Comparison of ENCODE assay signal across 15 cellular contexts in genomic region chr4:25879587-25879986, GRCh38. TPM values are rescaled to one million over a fixed set of nuclear protein-coding genes. Genes with fewer than 3 reads are reported as not detected.
DNase-seq lines count a peak whose midpoint lies in the region; ATAC-seq, FAIRE-seq and TF ChIP-seq lines count a peak whose summit lies in the region.
"Had no signal": no experiment of that assay in that cellular context is flagged by ENCODE, and none has a peak within 500 bp of the region (broad histone marks: within the 10 kb centered on the region; RNA-seq: fewer than 3 reads in every experiment).

No MANE protein-coding gene starts in this region.

- no peaks in the 10 kb centered on the region for H3K9me2 ChIP-seq in DOHH2 (replicated peaks; ENCODE audit: control insufficient read depth, low read length)
- H3K9me2 ChIP-seq in OCI-LY1 (ENCODE audit: low read depth, low read length) = no peaks in the 10 kb centered on the region

- H4K20me1 ChIP-seq in DOHH2 (ENCODE audit: control insufficient read depth, insufficient read depth, low read depth, low read length) = no peaks in the 10 kb centered on the region
- H4K20me1 ChIP-seq in OCI-LY1 (ENCODE audit: insufficient read depth, low read length) = no peaks in the 10 kb centered on the region
- no peaks in the 10 kb centered on the region for H4K20me1 ChIP-seq in GM12878 (ENCODE audit: control insufficient read depth, insufficient read depth)

- TF ChIP-seq EP300 in GM12878 (IDR thresholded peaks at IDR 0.05; ENCODE audit: borderline replicate concordance in 1 of 2, control insufficient read depth in 1 of 2, low read depth in 2 of 2, low read length in 2 of 2) = no peak

- POLR2A ChIA-PET in GM12878 (lab: Charles Lee) = interaction anchor here (1.4 kb wide), 1 partner anchor 21 kb away, joined by 4 read pairs; no protein-coding TSS in a partner anchor

- H3K9ac ChIP-seq in OCI-LY1 (ENCODE audit: low read length) (peak overlapping the region; percentile 74; the same call in 1 of the 2 replicates), GM12878 (ENCODE audit: control insufficient read depth, insufficient read depth, low read length) (no peak overlapping the region)

- SMC1A ChIA-PET in GM12878 (lab: Charles Lee; ENCODE audit: uncharacterized antibody, unreplicated experiment) = interaction anchor here (1.1 to 6.3 kb wide), 5 partner anchors 10 to 32 kb away, joined by 4 to 35 read pairs (median 6); no protein-coding TSS in a partner anchor

- H3K4me1 ChIP-seq in DOHH2 (ENCODE audit: control insufficient read depth, low read length) (peaks cover 100% of the 10 kb centered on the region), OCI-LY1 (ENCODE audit: insufficient read depth, low read length, severe bottlenecking) (peaks cover 85% of the 10 kb centered on the region), GM12878 (ENCODE audit: control insufficient read depth, insufficient read depth, low read length) (peaks cover 71% of the 10 kb centered on the region), spleen (peaks cover 10 to 77% (median 39%) of the 10 kb centered on the region in 6 donors), mucosa of descending colon (ENCODE audit: low read depth) (no peaks in the 10 kb centered on the region)

- WGBS in GM12878 (ENCODE audit: insufficient coverage, insufficient replicate concordance, low lambda C conversion rate, missing lambda C conversion rate) = 58% methylated on average over 6 of the region's 6 CpGs
- WGBS in spleen, 5 donors = 90 to 98% (median 92%) methylated on average over 6 of the region's 6 CpGs

- H3K27ac ChIP-seq in DOHH2 (ENCODE audit: low read depth, low read length) (peak overlapping the region; percentile 98), OCI-LY1 (ENCODE audit: low read depth, low read length, poor library complexity, severe bottlenecking) (peak overlapping the region; percentile 100), GM12878 (ENCODE audit: control insufficient read depth, insufficient read depth) (peak overlapping the region; percentile 53; the same call in 1 of the 2 replicates), spleen (peak overlapping the region in 7 of 8 donors; percentile 21 to 84 (median 58))

- no TSS peak for BruUV-seq in GM12878 (replicated peaks; lab: Mats Ljungman, UMichigan)

- no peak overlapping the region for H3K27ac Mint-ChIP-seq in immature natural killer cell
- H3K27ac Mint-ChIP-seq: CD8-positive, alpha-beta memory T cell; H9 had no signal

- TF ChIP-seq RAD21 in GM12878 (IDR thresholded peaks at IDR 0.05; ENCODE audit: insufficient read depth, low read depth, low read length) = no peak

- TF ChIP-seq POLR2A in GM12878 (IDR thresholded peaks at IDR 0.05; ENCODE audit: low read depth, low read length) (no peak), spleen (IDR thresholded peaks at IDR 0.05) (no peak)

- intact Hi-C loops in GM12878 (cut with micrococcal nuclease; ENCODE audit: unreplicated experiment) (no loop called here), spleen (cut with DNase I; ENCODE audit: low total_unique reads) (no loop called here), mucosa of descending colon (cut with DNase I, micrococcal nuclease) (no loop called here)

- RAD21 ChIA-PET in GM12878 (lab: Charles Lee; ENCODE audit: unreplicated experiment) = interaction anchor here (0.6 to 3.1 kb wide), 2 partner anchors 14 to 38 kb away, joined by 3 to 10 read pairs; no protein-coding TSS in a partner anchor

- FAIRE-seq in GM12878 (lab: Jason Lieb, UNC) = no peak

- no peaks in the 10 kb centered on the region for H3K36me3 Mint-ChIP-seq in immature natural killer cell

- H3K27me3 Mint-ChIP-seq in immature natural killer cell (ENCODE audit: low read depth in 3 of 3) = peaks cover 4 to 17% (median 4%) of the 10 kb centered on the region in 3 donors

- H3K4me3 Mint-ChIP-seq in immature natural killer cell = no peak overlapping the region
- H3K4me3 Mint-ChIP-seq: CD8-positive, alpha-beta memory T cell; H9 had no signal

- H3K4me3 ChIP-seq in DOHH2 (ENCODE audit: low read length) (peak overlapping the region; percentile 53), OCI-LY1 (ENCODE audit: low read depth, low read length, poor library complexity, severe bottlenecking) (no peak overlapping the region), GM12878 (no peak overlapping the region), spleen (no peak overlapping the region), mucosa of descending colon (no peak overlapping the region)

- DNase-seq in GM12878 (ENCODE audit: low read depth, low spot score) (no peak), spleen (no peak), NCI-H1694 treated with DMSO at 0.1 percent for 48 hours (lab: John Stamatoyannopoulos, UW) (no peak), mucosa of descending colon (no peak), immature natural killer cell (no peak)
- DNase-seq: ACHN; CD8-positive, alpha-beta memory T cell; H9; NCI-H1092 treated with DMSO at 0.1 percent for 48 hours; NCI-H1694; NCI-H345; NCI-H526 treated with DMSO at 0.1 percent for 48 hours; PC-3 had no signal

- H3K36me3 ChIP-seq in DOHH2 (ENCODE audit: control insufficient read depth, low read length) = peaks cover 7% of the 10 kb centered on the region
- H3K36me3 ChIP-seq in OCI-LY1 (ENCODE audit: insufficient read depth, low read length) = no peaks in the 10 kb centered on the region
- H3K36me3 ChIP-seq in GM12878 (ENCODE audit: control insufficient read depth in 2 of 2, insufficient read depth in 2 of 2, low read length in 1 of 2) = no peaks in the 10 kb centered on the region
- H3K36me3 ChIP-seq in spleen = no peaks in the 10 kb centered on the region
- H3K36me3 ChIP-seq in mucosa of descending colon (ENCODE audit: low read depth) = no peaks in the 10 kb centered on the region

- no peaks in the 10 kb centered on the region for H3K4me1 Mint-ChIP-seq in immature natural killer cell
- H3K4me1 Mint-ChIP-seq: CD8-positive, alpha-beta memory T cell had no signal

- peak; percentile 13 for TF ChIP-seq CTCF in DOHH2 (IDR thresholded peaks at IDR 0.05; ENCODE audit: low read depth, low read length, poor library complexity, severe bottlenecking)
- TF ChIP-seq CTCF in OCI-LY1 (IDR thresholded peaks at IDR 0.05; ENCODE audit: low read length) = no peak
- TF ChIP-seq CTCF in GM12878 (IDR thresholded peaks at IDR 0.05 in 2 of 3, conservative IDR thresholded peaks at IDR 0.05 in 1 of 3; ENCODE audit: control insufficient read depth in 2 of 3, extremely low read depth in 1 of 3, insufficient read depth in 1 of 3, low read depth in 3 of 3, low read length in 3 of 3) = no peak
- no peak for TF ChIP-seq CTCF in spleen (IDR thresholded peaks at IDR 0.05 in 8 of 11, conservative IDR thresholded peaks at IDR 0.05 in 3 of 11)
- no peak for TF ChIP-seq CTCF in mucosa of descending colon (IDR thresholded peaks at IDR 0.05)

- peaks cover 0 to 3% (median 0%) of the 10 kb centered on the region in 6 donors for H3K9me3 Mint-ChIP-seq in immature natural killer cell
- H3K9me3 Mint-ChIP-seq: H9 had no signal

- H3K27me3 ChIP-seq in DOHH2 (ENCODE audit: control insufficient read depth, low read length) (no peaks in the 10 kb centered on the region), OCI-LY1 (ENCODE audit: insufficient read depth, low read length) (no peaks in the 10 kb centered on the region), GM12878 (replicated peaks in 1 of 2; ENCODE audit: control insufficient read depth in 2 of 2, insufficient read depth in 2 of 2, low read length in 1 of 2) (no peaks in the 10 kb centered on the region), spleen (replicated peaks in 1 of 7) (no peaks in the 10 kb centered on the region)

- H3K9me3 ChIP-seq in DOHH2 (ENCODE audit: control insufficient read depth, insufficient read depth, low read length) = no peaks in the 10 kb centered on the region
- H3K9me3 ChIP-seq in OCI-LY1 (ENCODE audit: low read length) = no peaks in the 10 kb centered on the region
- H3K9me3 ChIP-seq in GM12878 (replicated peaks; ENCODE audit: control insufficient read depth, insufficient read depth, low read length) = peaks cover 3% of the 10 kb centered on the region; the same call in 2 of the 3 replicates
- H3K9me3 ChIP-seq in spleen = no peaks in the 10 kb centered on the region
- no peaks in the 10 kb centered on the region for H3K9me3 ChIP-seq in mucosa of descending colon

- no peak overlapping the region for H2AFZ ChIP-seq in OCI-LY1 (ENCODE audit: low read length)
- H2AFZ ChIP-seq in GM12878 (ENCODE audit: control insufficient read depth, low read depth, low read length) = no peak overlapping the region

- ATAC-seq in GM12878 = no peak
- no peak for ATAC-seq in mucosa of descending colon
- ATAC-seq: PC-3 had no signal

- in situ Hi-C loops in GM12878 (cut with MboI) = no loop called here

- H3K79me2 ChIP-seq in DOHH2 (ENCODE audit: control insufficient read depth, low read length) = peaks cover 6% of the 10 kb centered on the region; the same call in 1 of the 2 replicates
- no peaks in the 10 kb centered on the region for H3K79me2 ChIP-seq in OCI-LY1 (ENCODE audit: insufficient read depth, low read length)
- no peaks in the 10 kb centered on the region for H3K79me2 ChIP-seq in GM12878 (ENCODE audit: control insufficient read depth, insufficient read depth, low read length)

- peaks cover 62% of the 10 kb centered on the region for H3F3A ChIP-seq in DOHH2 (ENCODE audit: control insufficient read depth, insufficient read depth)
- H3F3A ChIP-seq in OCI-LY1 (ENCODE audit: insufficient read depth, low read length) = peaks cover 10% of the 10 kb centered on the region

- H3K4me2 ChIP-seq in DOHH2 (ENCODE audit: low read length) (peak overlapping the region; percentile 69), OCI-LY1 (ENCODE audit: low read length) (peak overlapping the region; percentile 40; the same call in 1 of the 2 replicates), GM12878 (ENCODE audit: control insufficient read depth, insufficient read depth) (peak overlapping the region; percentile 10; the same call in 1 of the 2 replicates)

- CTCF ChIA-PET in GM12878 (lab: Yijun Ruan, JAX) = no interaction called here

RNA-seq across cellular contexts. Expression of gene SEL1L3, which starts 16.8 kb away (rescaled TPM):
- 303 and 318 TPM in 2 replicates for total RNA-seq in GM12878 (2013; cell fraction: nucleolus; rRNA removed)
- total RNA-seq in GM12878 (2014; rRNA removed) (49.5 and 56.9 TPM in 2 replicates), GM12878 (2014; rRNA removed; fragmentation: Illumina TruSeq; extraction: Trizol) (64.8 and 71.3 TPM in 2 replicates), GM12878 (2021) (52.0 and 54.6 TPM in 2 replicates), spleen (100 to 1,000 TPM; 125 to 319 (median 133) TPM), mucosa of descending colon (100 to 1,000 TPM in 1 of 3 donors, 10 to 100 TPM in 2; 51.7 to 104 (median 98.3) TPM)
- 65.9 TPM for polyA plus RNA-seq in GM12878 (2011; ENCODE audit: low read depth)
- polyA plus RNA-seq in GM12878 (2011; rRNA removed) (43.2 and 48.5 TPM in 2 replicates), GM12878 (2014; fragmentation: Illumina TruSeq; extraction: Trizol) (82.2 and 100 TPM in 2 replicates), GM12878 (2014; fragmentation: Nextera tagmentation; extraction: Ambion mirVana) (10 to 100 TPM; 26.9 to 28.4 TPM), GM12878 (2014; rRNA removed) (48.3 and 51.4 TPM in 2 replicates), GM12878 (2016; fragmentation: Nextera tagmentation; extraction: Ambion mirVana) (10 to 100 TPM; 20.4 to 29.5 TPM), spleen (100 to 1,000 TPM in 1 of 3 donors, 10 to 100 TPM in 2; 59.0 to 102 (median 81.3) TPM), immature natural killer cell (10 to 100 TPM; 17.1 to 58.8 (median 22.1) TPM)
- 18.9 and 20.7 TPM in 2 replicates for polyA plus RNA-seq in GM12878 (2011; cell fraction: cytosol; rRNA removed)
- polyA plus RNA-seq in GM12878 (2011; cell fraction: nucleus; rRNA removed) = 29.6 and 33.5 TPM in 2 replicates
- polyA plus RNA-seq in GM12878 (2012) = 59.5 and 76.1 TPM in 2 replicates
- polyA minus RNA-seq in GM12878 (2011; rRNA and poly(A)+ RNA removed) = 72.8 and 86.8 TPM in 2 replicates
- polyA minus RNA-seq in GM12878 (2011; cell fraction: cytosol; rRNA and poly(A)+ RNA removed) = 13.0 and 18.8 TPM in 2 replicates
- polyA minus RNA-seq in GM12878 (2011; cell fraction: nucleus; rRNA and poly(A)+ RNA removed) = 27.8 and 34.7 TPM in 2 replicates

RNA-seq across cellular contexts. Expression of gene SMIM20, which starts 34.4 kb away (rescaled TPM):
- 3.4 and 6.1 TPM in 2 replicates for total RNA-seq in GM12878 (2013; cell fraction: nucleolus; rRNA removed)
- total RNA-seq in GM12878 (2014; rRNA removed) (19.8 and 26.9 TPM in 2 replicates), GM12878 (2014; rRNA removed; fragmentation: Illumina TruSeq; extraction: Trizol) (21.8 and 22.3 TPM in 2 replicates), GM12878 (2021) (17.3 and 18.3 TPM in 2 replicates), spleen (10 to 100 TPM; 15.7 to 25.9 (median 20.2) TPM), mucosa of descending colon (10 to 100 TPM; 28.1 to 36.0 (median 28.7) TPM)
- 25.9 TPM for polyA plus RNA-seq in GM12878 (2011; ENCODE audit: low read depth)
- polyA plus RNA-seq in GM12878 (2011; rRNA removed) (33.7 and 52.5 TPM in 2 replicates), GM12878 (2014; fragmentation: Illumina TruSeq; extraction: Trizol) (19.8 and 24.0 TPM in 2 replicates), GM12878 (2014; fragmentation: Nextera tagmentation; extraction: Ambion mirVana) (10 to 100 TPM; 32.5 to 32.6 TPM), GM12878 (2014; rRNA removed) (22.5 and 25.0 TPM in 2 replicates), GM12878 (2016; fragmentation: Nextera tagmentation; extraction: Ambion mirVana) (10 to 100 TPM; 35.2 to 38.0 TPM), spleen (10 to 100 TPM; 39.7 to 61.0 (median 45.8) TPM), immature natural killer cell (10 to 100 TPM; 34.8 to 51.6 (median 36.9) TPM)
- polyA plus RNA-seq in GM12878 (2011; cell fraction: cytosol; rRNA removed) = 15.9 and 17.9 TPM in 2 replicates
- polyA plus RNA-seq in GM12878 (2011; cell fraction: nucleus; rRNA removed) = 7.0 and 7.9 TPM in 2 replicates
- polyA plus RNA-seq in GM12878 (2012) = 31.8 and 32.8 TPM in 2 replicates
- polyA minus RNA-seq in GM12878 (2011; rRNA and poly(A)+ RNA removed) = 3.4 and 4.9 TPM in 2 replicates
- polyA minus RNA-seq in GM12878 (2011; cell fraction: cytosol; rRNA and poly(A)+ RNA removed) = 3.2 and 6.7 TPM in 2 replicates
- 1.1 and 1.5 TPM in 2 replicates for polyA minus RNA-seq in GM12878 (2011; cell fraction: nucleus; rRNA and poly(A)+ RNA removed)

Comparison
In these comparisons a context has a peak if more than half of its experiments do, and no peak if none do; other contexts are left out.
1. H3K4me2 ChIP-seq: peak in every context shown above with its lines; median percentile 69 in DOHH2; 40 in OCI-LY1; 10 in GM12878.